In the genomic region with DNA sequence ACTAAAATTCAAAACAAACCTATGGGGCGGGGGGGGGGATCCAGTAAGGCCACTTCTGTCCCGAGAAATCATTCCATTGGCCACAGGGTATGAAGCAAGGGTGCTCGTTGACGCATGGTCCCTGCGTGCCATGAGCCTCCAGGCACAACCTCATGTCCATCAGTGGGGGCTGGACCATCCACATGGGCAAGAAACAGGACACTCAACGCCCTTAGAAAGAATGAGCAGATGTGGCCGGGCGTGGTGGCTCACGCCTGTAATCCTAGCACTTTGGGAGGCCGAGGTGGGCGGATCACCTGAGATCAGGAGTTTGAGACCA, we compare ENCODE assay signal across 10 cellular contexts. TPM values are rescaled to one million over a fixed set of nuclear protein-coding genes. Genes with fewer than 3 reads are reported as not detected.
DNase-seq lines count a peak whose midpoint lies in the region; ATAC-seq and TF ChIP-seq lines count a peak whose summit lies in the region.
"Had no signal": no experiment of that assay in that cellular context is flagged by ENCODE, and none has a peak within 500 bp of the region (broad histone marks: within the 10 kb centered on the region; RNA-seq: fewer than 3 reads in every experiment).

No MANE protein-coding gene starts in this region.

- H3K36me3 Mint-ChIP-seq in activated CD4-positive, alpha-beta T cell treated with anti-CD3 and anti-CD28 coated beads for 36 hours (ENCODE audit: low read depth): no peaks in the 10 kb centered on the region

- no peak overlapping the region for H3K27ac Mint-ChIP-seq in activated CD4-positive, alpha-beta T cell treated with anti-CD3 and anti-CD28 coated beads for 36 hours

- WGBS in body of pancreas, 2 donors: 65 to 80% methylated on average over 3 to 11 of the region's 11 CpGs
- WGBS in suprapubic skin: 83% methylated on average over 11 of the region's 11 CpGs

- no peak for DNase-seq in activated CD4-positive, alpha-beta T cell treated with anti-CD3 and anti-CD28 coated beads for 36 hours
- no peak for DNase-seq in activated CD4-positive, alpha-beta T cell treated with anti-CD3 and anti-CD28 coated beads, Interleukin-2, amount 50 U/mL, for 48 hours
- DNase-seq in body of pancreas (peak in 1 of 4 donors; percentile 20), lower lobe of right lung (no peak), suprapubic skin (ENCODE audit: low spot score in 2 of 2) (no peak), cerebellar cortex (ENCODE audit: low spot score) (no peak)
- DNase-seq in effector CD8-positive, alpha-beta T cell (lab: John Stamatoyannopoulos, UW): no peak
- DNase-seq: NCI-H187 treated with DMSO at 0.1 percent for 48 hours had no signal

- peaks cover 3% of the 10 kb centered on the region for H3K27me3 Mint-ChIP-seq in activated CD4-positive, alpha-beta T cell treated with anti-CD3 and anti-CD28 coated beads for 36 hours

- H3K27me3 ChIP-seq in body of pancreas: no peaks in the 10 kb centered on the region
- no peaks in the 10 kb centered on the region for H3K27me3 ChIP-seq in lower lobe of right lung (ENCODE audit: low read depth)
- H3K27me3 ChIP-seq in suprapubic skin: no peaks in the 10 kb centered on the region
- H3K27me3 ChIP-seq: dorsolateral prefrontal cortex had no signal

- H3K9me3 Mint-ChIP-seq in activated CD4-positive, alpha-beta T cell treated with anti-CD3 and anti-CD28 coated beads for 36 hours (ENCODE audit: low read depth): no peaks in the 10 kb centered on the region

- H3K36me3 ChIP-seq in body of pancreas (replicated peaks in 1 of 2; ENCODE audit: insufficient read depth in 1 of 2, low read depth in 2 of 2) (no peaks in the 10 kb centered on the region), lower lobe of right lung (peaks cover 76% of the 10 kb centered on the region), suprapubic skin (no peaks in the 10 kb centered on the region)

- peaks cover 26% of the 10 kb centered on the region for H3K4me1 ChIP-seq in body of pancreas
- H3K4me1 ChIP-seq in lower lobe of right lung: peaks cover 76% of the 10 kb centered on the region
- H3K4me1 ChIP-seq in suprapubic skin: peaks cover 13% of the 10 kb centered on the region

- peak overlapping the region; percentile 24 for H3K4me3 Mint-ChIP-seq in activated CD4-positive, alpha-beta T cell treated with anti-CD3 and anti-CD28 coated beads for 36 hours

- H3K27ac ChIP-seq in body of pancreas: peak overlapping the region; percentile 62 to 86 (median 80)
- peak overlapping the region; percentile 78 for H3K27ac ChIP-seq in lower lobe of right lung
- peak overlapping the region; percentile 26 for H3K27ac ChIP-seq in suprapubic skin

- TF ChIP-seq POLR2A in body of pancreas (IDR thresholded peaks at IDR 0.05) (no peak), suprapubic skin (IDR thresholded peaks at IDR 0.05) (no peak)

- POLR2A ChIA-PET in activated CD4-positive, alpha-beta T cell treated with anti-CD3 and anti-CD28 coated beads for 36 hours (lab: Charles Lee): no interaction called here

- CTCF ChIA-PET in activated CD4-positive, alpha-beta T cell treated with anti-CD3 and anti-CD28 coated beads for 36 hours (lab: Charles Lee): no interaction called here

- H3K4me1 Mint-ChIP-seq in activated CD4-positive, alpha-beta T cell treated with anti-CD3 and anti-CD28 coated beads for 36 hours: peaks cover 10% of the 10 kb centered on the region

- no peak for TF ChIP-seq EP300 in suprapubic skin (IDR thresholded peaks at IDR 0.05)

- intact Hi-C loops in activated CD4-positive, alpha-beta T cell treated with anti-CD3 and anti-CD28 coated beads for 36 hours (cut with DNase I, micrococcal nuclease): no loop called here
- intact Hi-C loops in body of pancreas (cut with DNase I): no loop called here
- intact Hi-C loops in lower lobe of right lung (cut with DNase I): no loop called here

- TF ChIP-seq CTCF in body of pancreas (IDR thresholded peaks at IDR 0.05) (no peak), lower lobe of right lung (IDR thresholded peaks at IDR 0.05) (no peak), suprapubic skin (IDR thresholded peaks at IDR 0.05) (no peak)

- no peaks in the 10 kb centered on the region for H3K9me3 ChIP-seq in body of pancreas
- no peaks in the 10 kb centered on the region for H3K9me3 ChIP-seq in lower lobe of right lung
- H3K9me3 ChIP-seq in suprapubic skin: no peaks in the 10 kb centered on the region

- H3K4me3 ChIP-seq in body of pancreas (no peak overlapping the region), lower lobe of right lung (no peak overlapping the region), suprapubic skin (no peak overlapping the region)
- H3K4me3 ChIP-seq: dorsolateral prefrontal cortex had no signal

- no peak for ATAC-seq in activated CD4-positive, alpha-beta T cell treated with anti-CD3 and anti-CD28 coated beads for 36 hours
- ATAC-seq in body of pancreas (no peak), lower lobe of right lung (peak; percentile 26 to 54), GM19324 (IDR thresholded peaks at IDR 0.05; ENCODE audit: low FRiP score, unreplicated experiment) (no peak)

RNA-seq across cellular contexts. Expression of a gene that starts 12.1 kb away (rescaled TPM):
- total RNA-seq in activated CD4-positive, alpha-beta T cell treated with anti-CD3 and anti-CD28 coated beads for 36 hours: under 1 TPM; 0.04 to 0.09 TPM
- total RNA-seq in body of pancreas: 10 to 100 TPM; 17.1 to 27.5 TPM
- total RNA-seq in lower lobe of right lung: 362 TPM
- 1 to 10 TPM; 1.5 to 6.6 (median 3.8) TPM for total RNA-seq in suprapubic skin

Comparison
In these comparisons a context has a peak if more than half of its experiments do, and no peak if none do; other contexts are left out.
1. ATAC-seq: peak in lower lobe of right lung (2 of 2); none in activated CD4-positive, alpha-beta T cell treated with anti-CD3 and anti-CD28 coated beads for 36 hours (single experiment), body of pancreas (single experiment) and GM19324 (single experiment).
2. H3K27ac ChIP-seq: peak in every context shown above with its lines; median percentile 80 in body of pancreas; 78 in lower lobe of right lung; 26 in suprapubic skin.
3. RNA of a gene that starts 12.1 kb away (total RNA-seq): 362 TPM in lower lobe of right lung (single experiment); 17.1 to 27.5 TPM in body of pancreas, 1.5 to 6.6 TPM in suprapubic skin and 0.04 to 0.09 TPM in activated CD4-positive, alpha-beta T cell treated with anti-CD3 and anti-CD28 coated beads for 36 hours; every median in the first group is over 10 times any median in the second.